1 cellular context compared by ENCODE assay signal in genomic region chr17:80872011-80872929, GRCh38.
TF ChIP-seq lines count a peak whose summit lies in the region.

No MANE protein-coding gene starts in this region.

TF ChIP-seq in IMR-90, 13 proteins besides CTCF, POLR2A, EP300 and RAD21 (continued from another document):
- TF ChIP-seq USF2 (IDR thresholded peaks at IDR 0.05; ENCODE audit: low read depth, low read length), result no peak
- TF ChIP-seq CEBPB (IDR thresholded peaks at IDR 0.05; ENCODE audit: low read depth, low read length), result no peak
- no peak for TF ChIP-seq ELK1 (IDR thresholded peaks at IDR 0.05; ENCODE audit: borderline replicate concordance, low read depth, low read length)
- TF ChIP-seq MXI1 (IDR thresholded peaks at IDR 0.05; ENCODE audit: borderline replicate concordance, low read depth, low read length), result no peak
- TF ChIP-seq NFE2L2 (IDR thresholded peaks at IDR 0.05; ENCODE audit: low read depth, low read length), result no peak
- TF ChIP-seq SMC3 (IDR thresholded peaks at IDR 0.05; ENCODE audit: low read depth, low read length), result no peak
- no peak for TF ChIP-seq FOS (IDR thresholded peaks at IDR 0.05; ENCODE audit: low read depth, low read length)
TF ChIP-seq in IMR-90: peak in this region for 0.
